ENCODE assay signal across 22 cellular contexts in genomic region chr2:118813601-118814000, GRCh38. TPM values are rescaled to one million over a fixed set of nuclear protein-coding genes. Genes with fewer than 3 reads are reported as not detected.
A peak's percentile ranks its signal among the peaks of the same experiment; 100 is the strongest.
DNase-seq lines count a peak whose midpoint lies in the region; ATAC-seq, FAIRE-seq and TF ChIP-seq lines count a peak whose summit lies in the region.
"Had no signal": no experiment of that assay in that cellular context is flagged by ENCODE, and none has a peak within 500 bp of the region (broad histone marks: within the 10 kb centered on the region; RNA-seq: fewer than 3 reads in every experiment).

No MANE protein-coding gene starts in this region.

- no peaks in the 10 kb centered on the region for H3K9me2 ChIP-seq in GM23338 (ENCODE audit: insufficient read depth)

- no peaks in the 10 kb centered on the region for H3K9me3 Mint-ChIP-seq in GM23338

- H3K79me2 ChIP-seq in GM23338 (replicated peaks; ENCODE audit: insufficient read depth) (no peaks in the 10 kb centered on the region), H1 (ENCODE audit: control insufficient read depth in 1 of 2, insufficient read depth in 2 of 2, low read length in 2 of 2) (no peaks in the 10 kb centered on the region), osteoblast (ENCODE audit: insufficient read depth, low read length) (no peaks in the 10 kb centered on the region)

- no peak overlapping the region for H2BK120ac ChIP-seq in H1 (replicated peaks; ENCODE audit: low read depth, low read length)

- no peaks in the 10 kb centered on the region for H3K79me1 ChIP-seq in H1 (ENCODE audit: low read depth, low read length)

- no peak overlapping the region for H3K4ac ChIP-seq in H1 (replicated peaks; ENCODE audit: insufficient read length, low read depth, low read length)

- H3K9me3 ChIP-seq in BLaER1 (no peaks in the 10 kb centered on the region), H1 (ENCODE audit: insufficient read depth in 2 of 2, low read depth in 1 of 2, low read length in 1 of 2) (no peaks in the 10 kb centered on the region), osteoblast (ENCODE audit: low read depth, low read length) (no peaks in the 10 kb centered on the region), left lung (no peaks in the 10 kb centered on the region)
- H3K9me3 ChIP-seq: HAP-1 had no signal

- peak overlapping the region; percentile 62 for H3K4me2 ChIP-seq in BLaER1
- no peak overlapping the region for H3K4me2 ChIP-seq in GM23338
- no peak overlapping the region for H3K4me2 ChIP-seq in H1 (ENCODE audit: insufficient read depth in 1 of 2, low read depth in 2 of 2, low read length in 2 of 2)
- H3K4me2 ChIP-seq in osteoblast (ENCODE audit: insufficient read depth, low read length) = no peak overlapping the region

- TF ChIP-seq POLR2A in H1 (IDR thresholded peaks at IDR 0.05; ENCODE audit: control extremely low read depth in 1 of 2, low read depth in 2 of 2, low read length in 2 of 2) = no peak

- CTCF ChIA-PET in H1 (lab: Charles Lee; ENCODE audit: partially characterized antibody) = interaction anchor here (0.7 to 1.5 kb wide), 4 partner anchors 20 to 117 kb away, joined by 3 to 6 read pairs (median 4); no protein-coding TSS in a partner anchor

- peaks cover 2% of the 10 kb centered on the region; the same call in 1 of the 2 replicates for H3K27me3 ChIP-seq in BLaER1
- H3K27me3 ChIP-seq in GM23338 (ENCODE audit: insufficient read depth) = 0 out of 2 replicates have a peak, but pooled peaks cover 9% of the 10 kb centered on the region
- peaks cover 0 to 8% (median 2%) of the 10 kb centered on the region in 4 experiments; a peak in 4 of 7 replicates for H3K27me3 ChIP-seq in H1 (replicated peaks in 1 of 4; ENCODE audit: control insufficient read depth in 3 of 4, extremely low read depth in 1 of 4, insufficient read depth in 3 of 4, low read length in 3 of 4)
- H3K27me3 ChIP-seq in osteoblast (ENCODE audit: insufficient read depth, low read length) = peaks cover 8% of the 10 kb centered on the region
- H3K27me3 ChIP-seq in left lung = peaks cover 16 to 97% of the 10 kb centered on the region in 2 donors

- H3K14ac ChIP-seq in H1 (ENCODE audit: insufficient read length) = no peak overlapping the region

- no peak overlapping the region for H2BK20ac ChIP-seq in H1 (ENCODE audit: low read length)

- H3K23ac ChIP-seq in H1 (ENCODE audit: insufficient read length) = no peak overlapping the region

- no peak for DNase-seq in GM23338 (ENCODE audit: low spot score)
- DNase-seq in H1 (ENCODE audit: low read depth in 1 of 2, low spot score in 2 of 2) = no peak
- peak; percentile 73 for DNase-seq in osteoblast (ENCODE audit: insufficient read length, low spot score, missing footprints)
- no peak for DNase-seq in left lung
- no peak for DNase-seq in NCI-H82 treated with DMSO at 0.1 percent for 48 hours (lab: John Stamatoyannopoulos, UW; ENCODE audit: unreplicated experiment)
- no peak for DNase-seq in stimulated activated CD8-positive, alpha-beta memory T cell treated with anti-CD3 and anti-CD28 coated beads, Interleukin-4, amount 100 ng/mL, for 48 hours
- DNase-seq: 8988T; C1 segment of cervical spinal cord; CD4-positive, CD25-positive, alpha-beta regulatory T cell; CD8-positive, alpha-beta memory T cell; COR-L47; GDM1; GOT3 had no signal

- H2BK15ac ChIP-seq in H1 (ENCODE audit: low read length) = peak overlapping the region; percentile 72; the same call in 1 of the 2 replicates

- no peak overlapping the region for H2BK5ac ChIP-seq in H1 (ENCODE audit: low read depth, low read length)

- peaks cover 22% of the 10 kb centered on the region for H3K27me3 Mint-ChIP-seq in GM23338 (ENCODE audit: insufficient read depth, low read depth, poor library complexity)

- H3K9ac ChIP-seq in BLaER1 (no peak overlapping the region), H1 (replicated peaks in 1 of 4; ENCODE audit: extremely low read depth in 1 of 4, low read depth in 3 of 4, low read length in 3 of 4) (no peak overlapping the region)

- H3K27ac Mint-ChIP-seq in GM23338 = no peak overlapping the region
- H3K27ac Mint-ChIP-seq: CD8-positive, alpha-beta memory T cell had no signal

- H3K4me1 Mint-ChIP-seq in GM23338 = peaks cover 36% of the 10 kb centered on the region

- ATAC-seq in GM23338 = peak; percentile 20
- ATAC-seq in left lung = no peak
- ATAC-seq in HG03571 (IDR thresholded peaks at IDR 0.05; ENCODE audit: unreplicated experiment) = no peak

- H3K4me3 Mint-ChIP-seq in GM23338 = no peak overlapping the region; the same call in 2 of the 3 replicates
- H3K4me3 Mint-ChIP-seq: CD4-positive, CD25-positive, alpha-beta regulatory T cell; CD8-positive, alpha-beta memory T cell had no signal

- H2BK12ac ChIP-seq in H1 (ENCODE audit: low read depth, low read length) = 0 out of 2 replicates have a peak overlapping the region, but pooled peaks have one; percentile 80

- H3K4me1 ChIP-seq in BLaER1 (peaks cover 39% of the 10 kb centered on the region), GM23338 (ENCODE audit: insufficient read depth) (peaks cover 42% of the 10 kb centered on the region), H1 (replicated peaks in 1 of 4; ENCODE audit: control insufficient read depth in 3 of 4, insufficient read depth in 4 of 4, low read length in 3 of 4) (peaks cover 14 to 31% (median 15%) of the 10 kb centered on the region in 4 experiments), osteoblast (ENCODE audit: insufficient read depth, low read length) (no peaks in the 10 kb centered on the region), left lung (no peaks in the 10 kb centered on the region)

- H3K18ac ChIP-seq in H1 (ENCODE audit: extremely low read depth, low read length) = no peak overlapping the region

- H3K56ac ChIP-seq in H1 (replicated peaks; ENCODE audit: insufficient read length, low read depth, low read length) = no peak overlapping the region

- no peak for TF ChIP-seq CTCF in GM23338 (conservative IDR thresholded peaks at IDR 0.05; ENCODE audit: low read depth in 2 of 2)
- no peak for TF ChIP-seq CTCF in H1 (IDR thresholded peaks at IDR 0.05; ENCODE audit: control extremely low read depth in 1 of 3, insufficient read depth in 1 of 3, low read depth in 1 of 3, low read length in 3 of 3)
- TF ChIP-seq CTCF in osteoblast (IDR thresholded peaks at IDR 0.05; ENCODE audit: extremely low read depth, low read depth, low read length) = no peak
- TF ChIP-seq CTCF in left lung (IDR thresholded peaks at IDR 0.05) = no peak

- H3K36me3 Mint-ChIP-seq in GM23338 (ENCODE audit: low read depth) = no peaks in the 10 kb centered on the region
- H3K36me3 Mint-ChIP-seq: CD4-positive, CD25-positive, alpha-beta regulatory T cell; CD8-positive, alpha-beta memory T cell had no signal

- H4K91ac ChIP-seq in H1 (replicated peaks; ENCODE audit: insufficient read length, low read length) = no peak overlapping the region

- TF ChIP-seq RAD21 in H1 (IDR thresholded peaks at IDR 0.05 in 1 of 2, conservative IDR thresholded peaks at IDR 0.05 in 1 of 2; ENCODE audit: low read depth in 2 of 2, low read length in 2 of 2) = no peak

- H4K20me1 ChIP-seq in BLaER1 (no peaks in the 10 kb centered on the region), GM23338 (replicated peaks; ENCODE audit: insufficient read depth) (no peaks in the 10 kb centered on the region), H1 (replicated peaks in 1 of 2; ENCODE audit: control insufficient read depth in 1 of 2, insufficient read depth in 2 of 2, low read length in 2 of 2) (no peaks in the 10 kb centered on the region), osteoblast (ENCODE audit: insufficient read depth, low read length) (no peaks in the 10 kb centered on the region)

- H3K36me3 ChIP-seq in BLaER1 (no peaks in the 10 kb centered on the region), GM23338 (ENCODE audit: insufficient read depth) (no peaks in the 10 kb centered on the region), H1 (ENCODE audit: control insufficient read depth in 2 of 4, insufficient read depth in 4 of 4, low read length in 3 of 4) (no peaks in the 10 kb centered on the region), osteoblast (ENCODE audit: insufficient read depth, low read length) (no peaks in the 10 kb centered on the region), left lung (no peaks in the 10 kb centered on the region)
- H3K36me3 ChIP-seq: HAP-1 had no signal

- no peak overlapping the region for H4K5ac ChIP-seq in H1 (ENCODE audit: insufficient read length, low read depth, low read length)

- H3K27ac ChIP-seq in BLaER1 (no peak overlapping the region), GM23338 (ENCODE audit: low read depth) (no peak overlapping the region), H1 (ENCODE audit: low read depth, low read length) (no peak overlapping the region), osteoblast (ENCODE audit: low read depth, low read length) (no peak overlapping the region), left lung (no peak overlapping the region)

- no peak overlapping the region for H4K8ac ChIP-seq in H1 (ENCODE audit: extremely low read depth, insufficient read depth, low read length)

- H3K23me2 ChIP-seq in H1 (ENCODE audit: low read depth, low read length) = no peaks in the 10 kb centered on the region

- POLR2A ChIA-PET in H1 (lab: Charles Lee; ENCODE audit: partially characterized antibody) = no interaction called here

- no peak overlapping the region for H3K4me3 ChIP-seq in BLaER1
- no peak overlapping the region for H3K4me3 ChIP-seq in GM23338
- no peak overlapping the region for H3K4me3 ChIP-seq in H1 (ENCODE audit: extremely low read depth in 1 of 4, insufficient read depth in 2 of 4, low read depth in 3 of 4, low read length in 4 of 4)
- no peak overlapping the region for H3K4me3 ChIP-seq in osteoblast (ENCODE audit: insufficient read depth, low read length)
- H3K4me3 ChIP-seq in left lung = no peak overlapping the region
- H3K4me3 ChIP-seq: HAP-1 had no signal

- 0 out of 2 replicates have a peak, but pooled peaks cover 5% of the 10 kb centered on the region for H3F3A ChIP-seq in GM23338 (replicated peaks; ENCODE audit: low read depth)

- H2AFZ ChIP-seq in GM23338 = peak overlapping the region; percentile 85
- H2AFZ ChIP-seq in H1 (ENCODE audit: low read length) = no peak overlapping the region
- no peak overlapping the region for H2AFZ ChIP-seq in osteoblast (ENCODE audit: low read length)

- WGBS in H1 (ENCODE audit: extremely low coverage in 1 of 2, insufficient coverage in 1 of 2, insufficient read length in 1 of 2, insufficient replicate concordance in 2 of 2, low coverage in 1 of 2, low lambda C conversion rate in 2 of 2, missing lambda C conversion rate in 1 of 2), 2 experiments = 86% methylated on average over 10 of the region's 10 CpGs; no CpG with 5 or more reads in 1 of the 2 experiments

- no peak for TF ChIP-seq EP300 in H1 (IDR thresholded peaks at IDR 0.05; ENCODE audit: borderline replicate concordance in 1 of 2, low read depth in 2 of 2, low read length in 2 of 2)

- FAIRE-seq in H1 (lab: Jason Lieb, UNC) = no peak
- FAIRE-seq: D721Med, GM12892, GM18507 had no signal

- H2AK5ac ChIP-seq in H1 (ENCODE audit: low read depth, low read length) = no peak overlapping the region

- intact Hi-C loops in left lung (cut with DNase I) = no loop called here

RNA-seq across cellular contexts. Expression of gene EN1, which starts 33.8 kb away (rescaled TPM):
- 0.24 TPM in 1 of 2 replicates, not detected in the other for total RNA-seq in GM23338 (2014; rRNA removed; shearing (Covaris generic))
- polyA plus RNA-seq in GM23338 (2016; fragmentation: Nextera tagmentation; extraction: Ambion mirVana) = 0.09 and 0.21 TPM in 2 replicates
- total RNA-seq in H1 (2021; fragmentation: NEBNext Ultra II Directional; extraction: Animal tissue kit (Norgen Biotek cat#: 25700)) = not detected in 2 replicates
- polyA plus RNA-seq in H1 (2011; rRNA removed) = not detected in 2 replicates
- not detected for polyA plus RNA-seq in H1 (2011; cell fraction: cytosol; rRNA removed)
- polyA plus RNA-seq in H1 (2011; cell fraction: nucleus; rRNA removed) = not detected
- 0.48 TPM in 1 of 4 replicates, not detected in the others for polyA plus RNA-seq in H1 (2012, experiment 1 of 2)
- not detected for polyA plus RNA-seq in H1 (2012, experiment 2 of 2)
- not detected for polyA plus RNA-seq in H1 (2013, experiment 1 of 2)
- polyA plus RNA-seq in H1 (2013, experiment 2 of 2) = 0.04 TPM
- not detected in 2 replicates for polyA minus RNA-seq in H1 (2011; rRNA and poly(A)+ RNA removed)
- polyA minus RNA-seq in H1 (2011; cell fraction: cytosol; rRNA and poly(A)+ RNA removed) = not detected
- polyA minus RNA-seq in H1 (2011; cell fraction: nucleus; rRNA and poly(A)+ RNA removed) = not detected
- total RNA-seq in osteoblast = 0.29 and 0.72 TPM in 2 replicates
- total RNA-seq in left lung = not detected
- total RNA-seq: A673; CD4-positive, CD25-positive, alpha-beta regulatory T cell; CD8-positive, alpha-beta memory T cell; HT-29 had no signal
- polyA plus RNA-seq: AG04450; CD4-positive, CD25-positive, alpha-beta regulatory T cell; CD8-positive, alpha-beta memory T cell had no signal
